17 cellular contexts compared by ENCODE assay signal in the genomic region with DNA sequence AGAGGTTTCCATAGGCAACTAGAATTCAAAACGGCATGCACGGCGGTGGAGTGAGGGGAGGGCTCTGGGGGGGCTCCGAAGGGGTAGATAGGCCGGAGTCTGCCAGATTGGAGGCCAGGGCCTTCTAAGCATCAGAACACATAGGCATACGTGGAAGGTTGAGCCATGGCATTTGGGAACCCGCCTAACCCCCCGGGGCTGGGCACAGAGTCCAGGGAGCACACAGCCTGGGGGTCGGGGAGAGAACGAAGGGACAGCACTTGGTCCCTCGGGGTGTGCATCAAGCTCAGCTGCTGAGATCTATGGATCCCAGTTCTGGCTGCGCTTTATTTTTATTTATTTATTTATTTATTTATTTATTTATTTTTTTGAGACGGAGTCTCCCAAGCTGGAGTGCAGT.
DNase-seq lines count a peak whose midpoint lies in the region; ATAC-seq and TF ChIP-seq lines count a peak whose summit lies in the region.
"Had no signal": no experiment of that assay in that cellular context is flagged by ENCODE, and none has a peak within 500 bp of the region (broad histone marks: within the 10 kb centered on the region; RNA-seq: fewer than 3 reads in every experiment).

No MANE protein-coding gene starts in this region.

- no peaks in the 10 kb centered on the region for H3K9me2 ChIP-seq in OCI-LY7 (ENCODE audit: insufficient read depth, low read length)

- POLR2A ChIA-PET in MCF 10A (lab: Yijun Ruan, JAX) (interaction anchor here (1.1 to 4.9 kb wide), 3 partner anchors 87 to 114 kb away, joined by 3 to 30 read pairs (median 3); no protein-coding TSS in a partner anchor), OCI-LY7 (lab: Charles Lee) (interaction anchor here (0.6 to 3.4 kb wide), 20 partner anchors 9 to 174 kb away, joined by 3 to 19 read pairs (median 4); no protein-coding TSS in a partner anchor)

- CTCF ChIA-PET in MCF 10A (lab: Yijun Ruan, JAX) (interaction anchor here (0.7 kb wide), 1 partner anchor 458 kb away, joined by 3 read pairs; no protein-coding TSS in a partner anchor), OCI-LY7 (lab: Charles Lee; ENCODE audit: unreplicated experiment) (no interaction called here)

- H3K4me1 Mint-ChIP-seq in MCF 10A (ENCODE audit: insufficient read depth, unreplicated experiment) = peaks cover 35% of the 10 kb centered on the region
- H3K4me1 Mint-ChIP-seq in memory B cell = peaks cover 44% of the 10 kb centered on the region
- peaks cover 34 to 44% of the 10 kb centered on the region in 2 donors for H3K4me1 Mint-ChIP-seq in stimulated activated naive B cell treated with anti-CD40 and anti-IgM and Interleukin-4, amounts not matched to agents 10 μg/mL and 1 μg/mL and 100 μg/mL, for 72 hours

- H3K9me3 Mint-ChIP-seq in MCF 10A (ENCODE audit: unreplicated experiment) (no peaks in the 10 kb centered on the region), memory B cell (no peaks in the 10 kb centered on the region)
- H3K9me3 Mint-ChIP-seq in stimulated activated naive B cell treated with anti-CD40 and anti-IgM and Interleukin-4, amounts not matched to agents 10 μg/mL and 1 μg/mL and 100 μg/mL, for 72 hours = no peaks in the 10 kb centered on the region

- H3K36me3 ChIP-seq in breast epithelium (no peaks in the 10 kb centered on the region), OCI-LY7 (ENCODE audit: insufficient read depth, low read length) (no peaks in the 10 kb centered on the region)
- H3K36me3 ChIP-seq: HAP-1 had no signal

- no peak for TF ChIP-seq POLR2A in breast epithelium (IDR thresholded peaks at IDR 0.05)

- H3K4me1 ChIP-seq in breast epithelium (peaks cover 0 to 2% of the 10 kb centered on the region in 2 donors), OCI-LY7 (ENCODE audit: insufficient read depth, low read length, poor library complexity, severe bottlenecking) (peaks cover 71% of the 10 kb centered on the region)

- BruUV-seq in MCF 10A (replicated peaks; lab: Mats Ljungman, UMichigan) (no TSS peak), OCI-LY7 (replicated peaks; lab: Mats Ljungman, UMichigan) (no TSS peak)

- no peaks in the 10 kb centered on the region for H4K20me1 ChIP-seq in OCI-LY7 (ENCODE audit: insufficient read depth, low read length)

- H3K36me3 Mint-ChIP-seq in MCF 10A (ENCODE audit: insufficient read depth, unreplicated experiment) = no peaks in the 10 kb centered on the region
- H3K36me3 Mint-ChIP-seq in memory B cell = no peaks in the 10 kb centered on the region
- H3K36me3 Mint-ChIP-seq in stimulated activated naive B cell treated with anti-CD40 and anti-IgM and Interleukin-4, amounts not matched to agents 10 μg/mL and 1 μg/mL and 100 μg/mL, for 72 hours = no peaks in the 10 kb centered on the region

- intact Hi-C loops in MCF 10A (cut with micrococcal nuclease) = loop anchor here (10.0 kb wide), 1 partner anchor 83 kb away; no protein-coding TSS in a partner anchor
- intact Hi-C loops in breast epithelium (cut with DNase I; ENCODE audit: low total_unique reads) = no loop called here
- intact Hi-C loops in OCI-LY7 (cut with micrococcal nuclease; ENCODE audit: unreplicated experiment) = loop anchor here (2.0 to 10.0 kb wide), 4 partner anchors 91 to 517 kb away; no protein-coding TSS in a partner anchor

- H3K4me3 ChIP-seq in breast epithelium (no peak overlapping the region), OCI-LY7 (ENCODE audit: low read depth, low read length, poor library complexity, severe bottlenecking) (peak overlapping the region; percentile 55)
- H3K4me3 ChIP-seq: HAP-1 had no signal

- no peaks in the 10 kb centered on the region for H3K27me3 Mint-ChIP-seq in MCF 10A (ENCODE audit: insufficient read depth, unreplicated experiment)
- no peaks in the 10 kb centered on the region for H3K27me3 Mint-ChIP-seq in memory B cell
- no peaks in the 10 kb centered on the region for H3K27me3 Mint-ChIP-seq in stimulated activated naive B cell treated with anti-CD40 and anti-IgM and Interleukin-4, amounts not matched to agents 10 μg/mL and 1 μg/mL and 100 μg/mL, for 72 hours

- ATAC-seq in memory B cell (ENCODE audit: low read depth) = no peak
- no peak for ATAC-seq in stimulated activated naive B cell treated with anti-CD40 and anti-IgM and Interleukin-4, amounts not matched to agents 10 μg/mL and 1 μg/mL and 100 μg/mL, for 72 hours (replicated peaks)
- ATAC-seq in HG02981 (IDR thresholded peaks at IDR 0.05; ENCODE audit: unreplicated experiment) = no peak
- ATAC-seq in GM21381 (IDR thresholded peaks at IDR 0.05; ENCODE audit: unreplicated experiment) = no peak

- TF ChIP-seq CTCF in MCF 10A (IDR thresholded peaks at IDR 0.05; ENCODE audit: unreplicated experiment) (no peak), breast epithelium (IDR thresholded peaks at IDR 0.05) (no peak), OCI-LY7 (conservative IDR thresholded peaks at IDR 0.05; ENCODE audit: low read length) (no peak)

- H2AFZ ChIP-seq in OCI-LY7 (ENCODE audit: low read length) = no peak overlapping the region; the same call in 1 of the 2 replicates

- no peaks in the 10 kb centered on the region for H3K9me3 ChIP-seq in breast epithelium
- peaks cover under 1% of the 10 kb centered on the region; the same call in 1 of the 2 replicates for H3K9me3 ChIP-seq in OCI-LY7 (ENCODE audit: low read length)
- H3K9me3 ChIP-seq: HAP-1 had no signal

- H3K27ac Mint-ChIP-seq in MCF 10A (ENCODE audit: low read depth, unreplicated experiment) = peak overlapping the region; percentile 93
- peak overlapping the region; percentile 93 for H3K27ac Mint-ChIP-seq in memory B cell
- peak overlapping the region; percentile 98 for H3K27ac Mint-ChIP-seq in stimulated activated naive B cell treated with anti-CD40 and anti-IgM and Interleukin-4, amounts not matched to agents 10 μg/mL and 1 μg/mL and 100 μg/mL, for 72 hours

- peak overlapping the region; percentile 85 for H3K4me2 ChIP-seq in OCI-LY7 (ENCODE audit: low read length)

- DNase-seq in MCF 10A (ENCODE audit: unreplicated experiment) (no peak), breast epithelium (ENCODE audit: low spot score in 2 of 2) (no peak), OCI-LY7 (ENCODE audit: low spot score) (no peak), memory B cell (ENCODE audit: low spot score in 2 of 2) (no peak)
- DNase-seq in stimulated activated naive B cell treated with anti-CD40 and anti-IgM and Interleukin-4, amounts not matched to agents 10 μg/mL and 1 μg/mL and 100 μg/mL, for 72 hours = no peak
- no peak for DNase-seq in activated naive CD4-positive, alpha-beta T cell treated with Interleukin-2 at 50 U/mL for 16 hours
- DNase-seq: COR-L47, DMS153, NCI-H1105, NCI-H1694 treated with DMSO at 0.1 percent for 48 hours, NCI-H345, NCI-H69 had no signal

- no peaks in the 10 kb centered on the region for H3K79me2 ChIP-seq in OCI-LY7 (ENCODE audit: insufficient read depth, low read depth, low read length)

- no peak overlapping the region for H3K27ac ChIP-seq in breast epithelium
- peak overlapping the region; percentile 95 for H3K27ac ChIP-seq in OCI-LY7 (ENCODE audit: low read depth, low read length, poor library complexity, severe bottlenecking)
- H3K27ac ChIP-seq: 22Rv1, C4-2B had no signal

- H3K4me3 Mint-ChIP-seq in MCF 10A (ENCODE audit: unreplicated experiment) = no peak overlapping the region
- H3K4me3 Mint-ChIP-seq in memory B cell = no peak overlapping the region
- H3K4me3 Mint-ChIP-seq in stimulated activated naive B cell treated with anti-CD40 and anti-IgM and Interleukin-4, amounts not matched to agents 10 μg/mL and 1 μg/mL and 100 μg/mL, for 72 hours = peak overlapping the region in 1 of 2 donors; percentile 17

- H3K27me3 ChIP-seq in breast epithelium = no peaks in the 10 kb centered on the region
